ENCODE assay signal across 8 cellular contexts in genomic region chr15:92921215-92922131, GRCh38. TPM values are rescaled to one million over a fixed set of nuclear protein-coding genes. Genes with fewer than 3 reads are reported as not detected.
DNase-seq lines count a peak whose midpoint lies in the region; ATAC-seq and TF ChIP-seq lines count a peak whose summit lies in the region.

No MANE protein-coding gene starts in this region.

- H3K36me3 ChIP-seq in Panc1 (ENCODE audit: control insufficient read depth, insufficient read depth, low read length) (peaks cover 20% of the 10 kb centered on the region), esophagus muscularis mucosa (peaks cover 0 to 31% (median 18%) of the 10 kb centered on the region in 4 donors), psoas muscle (ENCODE audit: insufficient read depth in 1 of 2, low read depth in 1 of 2) (peaks cover 0 to 20% of the 10 kb centered on the region in 2 donors)

- ATAC-seq in Panc1 (peak; percentile 56), psoas muscle (peak; percentile 47 to 56 (median 53)), GM19351 (IDR thresholded peaks at IDR 0.05; ENCODE audit: unreplicated experiment) (no peak)

- CTCF ChIA-PET in Panc1 (lab: Charles Lee), result interaction anchor here (0.6 kb wide), 1 partner anchor 12 kb away, joined by 16 read pairs; no protein-coding TSS in a partner anchor

- no TSS peak for BruUV-seq in Panc1 (replicated peaks; lab: Mats Ljungman, UMichigan)

- 95% methylated on average over 4 of the region's 4 CpGs for WGBS in esophagus muscularis mucosa
- WGBS in psoas muscle, 3 donors, result 75 to 84% (median 76%) methylated on average over 4 of the region's 4 CpGs

- H3K27ac ChIP-seq in Panc1 (ENCODE audit: low read length) (peak overlapping the region; percentile 74), esophagus muscularis mucosa (replicated peaks in 1 of 4) (peak overlapping the region; percentile 14 to 59 (median 51)), psoas muscle (peak overlapping the region; percentile 95)

- peaks cover 70% of the 10 kb centered on the region for H3K4me1 ChIP-seq in Panc1 (ENCODE audit: control insufficient read depth, insufficient read depth, low read length)
- H3K4me1 ChIP-seq in esophagus muscularis mucosa, result peaks cover 60 to 98% (median 92%) of the 10 kb centered on the region in 4 donors
- peaks cover 92% of the 10 kb centered on the region for H3K4me1 ChIP-seq in psoas muscle

- POLR2A ChIA-PET in Panc1 (lab: Charles Lee), result interaction anchor here (0.6 to 0.7 kb wide), 2 partner anchors 15 to 41 kb away, joined by 3 to 6 read pairs; no protein-coding TSS in a partner anchor

- TF ChIP-seq POLR2A in esophagus muscularis mucosa (IDR thresholded peaks at IDR 0.05; ENCODE audit: low read depth), result no peak

- in situ Hi-C loops in G401 (cut with HindIII; ENCODE audit: low sequenced_read_pairs) (no loop called here), Panc1 (cut with HindIII; ENCODE audit: low pct_unique_long_range_greater_than_20kb, low sequenced_read_pairs) (no loop called here)

- H3K4me3 ChIP-seq in Panc1 (ENCODE audit: low read depth in 2 of 2, low read length in 2 of 2), result no peak overlapping the region
- no peak overlapping the region for H3K4me3 ChIP-seq in esophagus muscularis mucosa
- peak overlapping the region; percentile 47 for H3K4me3 ChIP-seq in psoas muscle

- H3K27me3 ChIP-seq in Panc1 (ENCODE audit: control insufficient read depth, insufficient read depth, low read length), result no peaks in the 10 kb centered on the region
- H3K27me3 ChIP-seq in esophagus muscularis mucosa, result no peaks in the 10 kb centered on the region
- no peaks in the 10 kb centered on the region for H3K27me3 ChIP-seq in psoas muscle (ENCODE audit: insufficient read depth in 3 of 3, low read length in 2 of 3)

- no peaks in the 10 kb centered on the region for H3K9me3 ChIP-seq in Panc1 (ENCODE audit: control insufficient read depth, insufficient read depth, low read depth, low read length)
- no peaks in the 10 kb centered on the region for H3K9me3 ChIP-seq in esophagus muscularis mucosa
- no peaks in the 10 kb centered on the region for H3K9me3 ChIP-seq in psoas muscle

- DNase-seq in G401 (ENCODE audit: low spot score) (peak; percentile 35), Panc1 (ENCODE audit: low read depth, low spot score) (no peak), esophagus muscularis mucosa (ENCODE audit: extremely low spot score) (no peak), psoas muscle (no peak), GM03348 (ENCODE audit: low spot score) (no peak), NCI-H1417 (lab: John Stamatoyannopoulos, UW) (no peak), NCI-H2107 (lab: John Stamatoyannopoulos, UW) (no peak)

- TF ChIP-seq EP300 in esophagus muscularis mucosa (IDR thresholded peaks at IDR 0.05), result no peak

- intact Hi-C loops in Panc1 (cut with micrococcal nuclease; ENCODE audit: unreplicated experiment) (no loop called here), esophagus muscularis mucosa (cut with DNase I) (no loop called here), psoas muscle (cut with DNase I) (no loop called here)

- TF ChIP-seq CTCF in Panc1 (IDR thresholded peaks at IDR 0.05) (no peak), esophagus muscularis mucosa (IDR thresholded peaks at IDR 0.05) (no peak), psoas muscle (IDR thresholded peaks at IDR 0.05) (no peak)

RNA-seq across cellular contexts. Expression of gene CHD2, which starts 21.3 kb away (rescaled TPM):
- total RNA-seq in G401 (2014; rRNA removed; shearing (Covaris generic)), result 28.2 and 38.9 TPM in 2 replicates
- total RNA-seq in Panc1 (2021; ENCODE audit: unreplicated experiment), result 81.8 TPM
- polyA plus RNA-seq in Panc1 (2012; ENCODE audit: insufficient read length), result 43.9 TPM
- total RNA-seq in esophagus muscularis mucosa, result 10 to 100 TPM; 54.3 to 86.0 (median 62.8) TPM
- 10 to 100 TPM; 40.9 to 53.0 (median 49.4) TPM for total RNA-seq in psoas muscle
- polyA plus RNA-seq in psoas muscle, result 10 to 100 TPM; 11.1 to 37.5 (median 12.9) TPM
